8 cellular contexts compared by ENCODE assay signal in genomic region chr7:2110586-2111396, GRCh38.
A peak's percentile ranks its signal among the peaks of the same experiment; 100 is the strongest.
DNase-seq lines count a peak whose midpoint lies in the region; ATAC-seq, FAIRE-seq and TF ChIP-seq lines count a peak whose summit lies in the region.
"Had no signal": no experiment of that assay in that cellular context is flagged by ENCODE, and none has a peak within 500 bp of the region (broad histone marks: within the 10 kb centered on the region; RNA-seq: fewer than 3 reads in every experiment).

No MANE protein-coding gene starts in this region.

- H3K36me3 ChIP-seq in kidney (ENCODE audit: control insufficient read depth in 1 of 2, insufficient read depth in 2 of 2, low read length in 2 of 2) (no peaks in the 10 kb centered on the region), skeletal muscle satellite cell (ENCODE audit: insufficient read depth, low read length) (no peaks in the 10 kb centered on the region), SJCRH30 (no peaks in the 10 kb centered on the region)

- intact Hi-C loops in kidney (cut with DNase I) = no loop called here

- peak overlapping the region; percentile 71 for H3K4me3 Mint-ChIP-seq in HFFc6
- peak overlapping the region; percentile 47 for H3K4me3 Mint-ChIP-seq in activated T-helper 17 cell treated with anti-CD3 and anti-CD28 coated beads, Interleukin-2, amount 50 U/mL, for 72 hours

- ATAC-seq in activated T-helper 17 cell treated with anti-CD3 and anti-CD28 coated beads, Interleukin-2, amount 50 U/mL, for 72 hours (replicated peaks) = no peak

- H3K27ac ChIP-seq in kidney (ENCODE audit: low read depth in 2 of 2, low read length in 2 of 2) (peak overlapping the region; percentile 36 to 51), SJCRH30 (no peak overlapping the region)

- H3K4me3 ChIP-seq in kidney (ENCODE audit: low read length in 2 of 2) = peak overlapping the region; percentile 19 to 29
- no peak overlapping the region for H3K4me3 ChIP-seq in skeletal muscle satellite cell (ENCODE audit: low read length)
- no peak overlapping the region for H3K4me3 ChIP-seq in SJCRH30

- peak overlapping the region; percentile 17 for H3K4me2 ChIP-seq in skeletal muscle satellite cell (ENCODE audit: low read length)

- peaks cover 5 to 15% of the 10 kb centered on the region in 2 donors for H3K4me1 ChIP-seq in kidney (ENCODE audit: control insufficient read depth in 1 of 2, insufficient read depth in 1 of 2, low read depth in 1 of 2, low read length in 2 of 2)
- H3K4me1 ChIP-seq in skeletal muscle satellite cell (ENCODE audit: control insufficient read depth, insufficient read depth, low read length) = peaks cover 54% of the 10 kb centered on the region
- H3K4me1 ChIP-seq in SJCRH30 = peaks cover 20% of the 10 kb centered on the region

- H3K36me3 Mint-ChIP-seq in HFFc6 (ENCODE audit: low read depth) = peaks cover 18% of the 10 kb centered on the region
- peaks cover 18% of the 10 kb centered on the region for H3K36me3 Mint-ChIP-seq in activated T-helper 17 cell treated with anti-CD3 and anti-CD28 coated beads, Interleukin-2, amount 50 U/mL, for 72 hours (ENCODE audit: low read depth)

- H3K4me1 Mint-ChIP-seq in HFFc6 (ENCODE audit: low read depth) = peaks cover 65% of the 10 kb centered on the region
- H3K4me1 Mint-ChIP-seq in activated T-helper 17 cell treated with anti-CD3 and anti-CD28 coated beads, Interleukin-2, amount 50 U/mL, for 72 hours = peaks cover 23% of the 10 kb centered on the region

- peaks cover 4% of the 10 kb centered on the region for H3K27me3 Mint-ChIP-seq in HFFc6 (ENCODE audit: insufficient read depth)
- H3K27me3 Mint-ChIP-seq in activated T-helper 17 cell treated with anti-CD3 and anti-CD28 coated beads, Interleukin-2, amount 50 U/mL, for 72 hours = no peaks in the 10 kb centered on the region

- peak overlapping the region; percentile 98 for H3K27ac Mint-ChIP-seq in HFFc6
- H3K27ac Mint-ChIP-seq in activated T-helper 17 cell treated with anti-CD3 and anti-CD28 coated beads, Interleukin-2, amount 50 U/mL, for 72 hours = peak overlapping the region; percentile 14

- TF ChIP-seq CTCF in HFFc6 (IDR thresholded peaks at IDR 0.05) (no peak), kidney (IDR thresholded peaks at IDR 0.05; ENCODE audit: borderline replicate concordance, extremely low read depth, insufficient read depth) (no peak)

- DNase-seq in HFFc6 (no peak), kidney (peak; percentile 75), NCI-H2227 treated with DMSO at 0.1 percent for 48 hours (lab: John Stamatoyannopoulos, UW) (no peak), SJCRH30 (no peak)
- no peak for DNase-seq in activated T-cell treated with anti-CD3 and anti-CD28 coated beads, Interleukin-2, amount 50 U/mL, for 1 hour
- DNase-seq: effector CD4-positive, alpha-beta T cell had no signal

- no peak for FAIRE-seq in kidney (lab: Jason Lieb, UNC)

- H3K9me3 Mint-ChIP-seq in HFFc6 = no peaks in the 10 kb centered on the region
- no peaks in the 10 kb centered on the region for H3K9me3 Mint-ChIP-seq in activated T-helper 17 cell treated with anti-CD3 and anti-CD28 coated beads, Interleukin-2, amount 50 U/mL, for 72 hours

- no peak overlapping the region for H3K9ac ChIP-seq in kidney (ENCODE audit: low read length in 2 of 2)
- H3K9ac ChIP-seq in skeletal muscle satellite cell (ENCODE audit: low read depth, low read length) = no peak overlapping the region

- H3K9me3 ChIP-seq in kidney (ENCODE audit: control insufficient read depth in 1 of 2, low read length in 2 of 2) (no peaks in the 10 kb centered on the region), skeletal muscle satellite cell (replicated peaks; ENCODE audit: low read length) (no peaks in the 10 kb centered on the region), SJCRH30 (replicated peaks) (no peaks in the 10 kb centered on the region)

- H3K27me3 ChIP-seq in skeletal muscle satellite cell (ENCODE audit: control insufficient read depth, insufficient read depth, low read length) (no peaks in the 10 kb centered on the region), SJCRH30 (no peaks in the 10 kb centered on the region)

Comparison
In these comparisons a context has a peak if more than half of its experiments do, and no peak if none do; other contexts are left out.
1. H3K4me3 ChIP-seq: peak in kidney (2 of 2); none in skeletal muscle satellite cell (single experiment) and SJCRH30 (single experiment).